Comparison of ENCODE assay signal across 31 cellular contexts in genomic region chr5:127754727-127755126, GRCh38. TPM values are rescaled to one million over a fixed set of nuclear protein-coding genes. Genes with fewer than 3 reads are reported as not detected.
A peak's percentile ranks its signal among the peaks of the same experiment; 100 is the strongest.
DNase-seq lines count a peak whose midpoint lies in the region; ATAC-seq and TF ChIP-seq lines count a peak whose summit lies in the region.
"Had no signal": no experiment of that assay in that cellular context is flagged by ENCODE, and none has a peak within 500 bp of the region (broad histone marks: within the 10 kb centered on the region; RNA-seq: fewer than 3 reads in every experiment).

No MANE protein-coding gene starts in this region.

- no peaks in the 10 kb centered on the region for H3K9me3 ChIP-seq in stomach
- H3K9me3 ChIP-seq: esophagus squamous epithelium, MG63 had no signal

- H3K4me1 Mint-ChIP-seq in chondrocyte (ENCODE audit: low read depth): peaks cover 22% of the 10 kb centered on the region
- H3K4me1 Mint-ChIP-seq: activated CD4-positive, alpha-beta T cell treated with anti-CD3 and anti-CD28 coated beads for 36 hours; activated naive CD8-positive, alpha-beta T cell treated with anti-CD3 and anti-CD28 coated beads for 36 hours; stimulated activated effector memory CD8-positive, alpha-beta T cell treated with anti-CD3 and anti-CD28 coated beads, Interleukin-12 subunit alpha, Interleukin-12 subunit beta, amount 100 ng/mL, for 72 hours had no signal

- DNase-seq in DMS153 (lab: John Stamatoyannopoulos, UW) (peak; percentile 6), DMS153 treated with DMSO at 0.1 percent for 48 hours (lab: John Stamatoyannopoulos, UW; ENCODE audit: unreplicated experiment) (no peak), NCI-H146 (lab: John Stamatoyannopoulos, UW) (peak; percentile 83), chondrocyte (ENCODE audit: low spot score) (no peak), stomach (peak; percentile 39), AG08396 (ENCODE audit: low spot score) (no peak), GOT3 (lab: John Stamatoyannopoulos, UW) (no peak)
- DNase-seq: activated CD4-positive, alpha-beta T cell treated with anti-CD3 and anti-CD28 coated beads for 36 hours; activated CD8-positive, alpha-beta T cell treated with anti-CD3 and anti-CD28 coated beads, Interleukin-2, amount 10 ng/mL, durations not matched to agents 7 days and 5 days; activated naive CD8-positive, alpha-beta T cell treated with anti-CD3 and anti-CD28 coated beads for 36 hours; aorta; CD4-positive, alpha-beta T cell; DMS79; esophagus squamous epithelium; GDM1; H7; hippocampal formation; left cardiac atrium; NCI-H2081 treated with DMSO at 0.1 percent for 48 hours; stimulated activated CD4-positive, alpha-beta T cell treated with anti-CD3 and anti-CD28 coated beads, Interleukin-4, amount 100 ng/mL, for 24 hours; substantia nigra had no signal

- intact Hi-C loops in stomach (cut with DNase I; ENCODE audit: low total_unique reads): no loop called here

- no peaks in the 10 kb centered on the region for H3K27me3 Mint-ChIP-seq in chondrocyte (ENCODE audit: low read depth)
- H3K27me3 Mint-ChIP-seq: activated CD4-positive, alpha-beta T cell treated with anti-CD3 and anti-CD28 coated beads for 36 hours; activated naive CD8-positive, alpha-beta T cell treated with anti-CD3 and anti-CD28 coated beads for 36 hours; CD4-positive, alpha-beta T cell had no signal

- no peak for TF ChIP-seq EP300 in stomach (IDR thresholded peaks at IDR 0.05)

- 22 to 54% (median 44%) methylated on average over 2 of the region's 2 CpGs for WGBS in stomach, 5 donors

- H3K27me3 ChIP-seq in stomach: no peaks in the 10 kb centered on the region
- H3K27me3 ChIP-seq: esophagus squamous epithelium, MG63 had no signal

- no peak for ATAC-seq in HG02798 (IDR thresholded peaks at IDR 0.05; ENCODE audit: poor library complexity, unreplicated experiment)
- ATAC-seq: activated CD4-positive, alpha-beta T cell treated with anti-CD3 and anti-CD28 coated beads for 36 hours; activated CD8-positive, alpha-beta T cell treated with anti-CD3 and anti-CD28 coated beads, Interleukin-2, amount 10 ng/mL, durations not matched to agents 7 days and 5 days; left cardiac atrium; sciatic nerve; stimulated activated effector memory CD8-positive, alpha-beta T cell treated with anti-CD3 and anti-CD28 coated beads, Interleukin-12 subunit alpha, Interleukin-12 subunit beta, amount 100 ng/mL, for 72 hours had no signal

- H3K9me3 Mint-ChIP-seq in chondrocyte (ENCODE audit: low read depth): no peaks in the 10 kb centered on the region
- H3K9me3 Mint-ChIP-seq: activated naive CD8-positive, alpha-beta T cell treated with anti-CD3 and anti-CD28 coated beads for 36 hours; CD4-positive, alpha-beta T cell; stimulated activated effector memory CD8-positive, alpha-beta T cell treated with anti-CD3 and anti-CD28 coated beads, Interleukin-12 subunit alpha, Interleukin-12 subunit beta, amount 100 ng/mL, for 72 hours; T-helper 1 cell treated with Interleukin-12 subunit alpha and Interleukin-12 subunit beta and Interleukin-4 antibody, amounts not matched to agents 30 μg/mL and 1 μg/mL, for 36 hours had no signal

- H3K27ac ChIP-seq in stomach: peak overlapping the region in 4 of 5 donors; percentile 41 to 81 (median 44)
- H3K27ac ChIP-seq: coronary artery, esophagus squamous epithelium had no signal

- TF ChIP-seq CTCF in chondrocyte (IDR thresholded peaks at IDR 0.05) (no peak), stomach (IDR thresholded peaks at IDR 0.05) (no peak)

- no peak overlapping the region for H3K4me3 ChIP-seq in stomach
- H3K4me3 ChIP-seq: coronary artery, esophagus squamous epithelium, MG63 had no signal

- no peak for TF ChIP-seq POLR2A in stomach (IDR thresholded peaks at IDR 0.05)

- no peak overlapping the region for H3K4me3 Mint-ChIP-seq in chondrocyte (ENCODE audit: unreplicated experiment)
- H3K4me3 Mint-ChIP-seq: activated CD4-positive, alpha-beta T cell treated with anti-CD3 and anti-CD28 coated beads for 36 hours; activated CD8-positive, alpha-beta T cell treated with anti-CD3 and anti-CD28 coated beads, Interleukin-2, amount 10 ng/mL, durations not matched to agents 7 days and 5 days; activated naive CD8-positive, alpha-beta T cell treated with anti-CD3 and anti-CD28 coated beads for 36 hours; CD4-positive, alpha-beta T cell; stimulated activated effector memory CD8-positive, alpha-beta T cell treated with anti-CD3 and anti-CD28 coated beads, Interleukin-12 subunit alpha, Interleukin-12 subunit beta, amount 100 ng/mL, for 72 hours; T-helper 1 cell treated with Interleukin-12 subunit alpha and Interleukin-12 subunit beta and Interleukin-4 antibody, amounts not matched to agents 30 μg/mL and 1 μg/mL, for 36 hours had no signal

- peak overlapping the region; percentile 10 for H3K27ac Mint-ChIP-seq in chondrocyte (ENCODE audit: unreplicated experiment)
- H3K27ac Mint-ChIP-seq: activated CD4-positive, alpha-beta T cell treated with anti-CD3 and anti-CD28 coated beads for 36 hours; activated CD8-positive, alpha-beta T cell treated with anti-CD3 and anti-CD28 coated beads, Interleukin-2, amount 10 ng/mL, durations not matched to agents 7 days and 5 days; activated naive CD8-positive, alpha-beta T cell treated with anti-CD3 and anti-CD28 coated beads for 36 hours; CD4-positive, alpha-beta T cell; stimulated activated effector memory CD8-positive, alpha-beta T cell treated with anti-CD3 and anti-CD28 coated beads, Interleukin-12 subunit alpha, Interleukin-12 subunit beta, amount 100 ng/mL, for 72 hours; T-helper 1 cell treated with Interleukin-12 subunit alpha and Interleukin-12 subunit beta and Interleukin-4 antibody, amounts not matched to agents 30 μg/mL and 1 μg/mL, for 36 hours had no signal

- peaks cover 9 to 40% (median 33%) of the 10 kb centered on the region in 4 donors for H3K4me1 ChIP-seq in stomach
- H3K4me1 ChIP-seq: esophagus squamous epithelium had no signal

- H3K36me3 ChIP-seq in stomach: no peaks in the 10 kb centered on the region
- H3K36me3 ChIP-seq: esophagus squamous epithelium, MG63 had no signal

- H3K36me3 Mint-ChIP-seq in chondrocyte (ENCODE audit: low read depth): peaks cover 2% of the 10 kb centered on the region
- H3K36me3 Mint-ChIP-seq: activated naive CD8-positive, alpha-beta T cell treated with anti-CD3 and anti-CD28 coated beads for 36 hours; stimulated activated effector memory CD8-positive, alpha-beta T cell treated with anti-CD3 and anti-CD28 coated beads, Interleukin-12 subunit alpha, Interleukin-12 subunit beta, amount 100 ng/mL, for 72 hours had no signal

RNA-seq across cellular contexts. Expression of gene CCDC192, which starts 51.5 kb away (rescaled TPM):
- total RNA-seq in chondrocyte (not detected in 3 replicates), stomach (1 to 10 TPM in 1 of 5 donors, not detected in 4; 2.2 TPM)
- under 1 TPM in 1 of 3 donors, not detected in 2; 0.10 TPM for polyA plus RNA-seq in stomach
- total RNA-seq: A172; activated CD4-positive, alpha-beta T cell treated with anti-CD3 and anti-CD28 coated beads for 36 hours; activated CD8-positive, alpha-beta T cell treated with anti-CD3 and anti-CD28 coated beads, Interleukin-2, amount 10 ng/mL, durations not matched to agents 7 days and 5 days; activated naive CD8-positive, alpha-beta T cell treated with anti-CD3 and anti-CD28 coated beads for 36 hours; aorta; CD4-positive, alpha-beta T cell; esophagus squamous epithelium; frontal cortex; left cardiac atrium; myocyte; posterior vena cava had no signal
- polyA plus RNA-seq: aorta had no signal

Comparison
In these comparisons a context has a peak if more than half of its experiments do, and no peak if none do; other contexts are left out.
1. DNase-seq: peak in DMS153 (single experiment), NCI-H146 (single experiment) and stomach (single experiment); none in DMS153 treated with DMSO at 0.1 percent for 48 hours (single experiment), chondrocyte (single experiment), AG08396 (single experiment) and GOT3 (single experiment).